Comparison of ENCODE assay signal across 8 cellular contexts in genomic region chr12:116559330-116560080, GRCh38. TPM values are rescaled to one million over a fixed set of nuclear protein-coding genes. Genes with fewer than 3 reads are reported as not detected.
A peak's percentile ranks its signal among the peaks of the same experiment; 100 is the strongest.
DNase-seq lines count a peak whose midpoint lies in the region; ATAC-seq, FAIRE-seq and TF ChIP-seq lines count a peak whose summit lies in the region.

Gene MAP1LC3B2 (plus strand): TSS chr12:116559381. CDS start chr12:116575943, 16,562 bp downstream.

- peak within 1 kb of the TSS; percentile 15 for H3K4me3 ChIP-seq in upper lobe of right lung

- no peaks in the 10 kb centered on the region for H3K36me3 ChIP-seq in upper lobe of right lung

- FAIRE-seq in RCC 7860 (lab: Jason Lieb, UNC) = peak; percentile 76

- H3K27ac ChIP-seq in upper lobe of right lung = peak within 1 kb of the TSS; percentile 63

- no peak for TF ChIP-seq CTCF in upper lobe of right lung (IDR thresholded peaks at IDR 0.05)

- H3K4me1 ChIP-seq in upper lobe of right lung = peaks cover 10% of the 10 kb centered on the region

- no peaks in the 10 kb centered on the region for H3K27me3 ChIP-seq in upper lobe of right lung

- no peaks in the 10 kb centered on the region for H3K9me3 ChIP-seq in upper lobe of right lung

- intact Hi-C loops in upper lobe of right lung (cut with DNase I) = no loop called here

- ATAC-seq in GM18861 (IDR thresholded peaks at IDR 0.05; ENCODE audit: unreplicated experiment) (peak; percentile 70), HG02981 (IDR thresholded peaks at IDR 0.05; ENCODE audit: unreplicated experiment) (peak; percentile 82), upper lobe of right lung (peak; percentile 92)

- peak; percentile 92 for DNase-seq in RCC 7860 (ENCODE audit: low spot score)
- peak; percentile 52 for DNase-seq in activated T-helper 9 cell treated with anti-CD3 and anti-CD28 coated beads, Interleukin-2, amount 50 U/mL, for 16 hours (ENCODE audit: low read depth)
- peak; percentile 89 for DNase-seq in glomerular visceral epithelial cell (ENCODE audit: extremely low spot score)
- peak; percentile 86 for DNase-seq in pons (ENCODE audit: low spot score)
- DNase-seq in upper lobe of right lung = peak; percentile 81
- DNase-seq in GOT3 (lab: John Stamatoyannopoulos, UW) = no peak

RNA-seq across cellular contexts. Expression of gene MAP1LC3B2, which starts in this region (rescaled TPM):
- not detected for total RNA-seq in upper lobe of right lung

Comparison
In these comparisons a context has a peak if more than half of its experiments do, and no peak if none do; other contexts are left out.
1. Peak in DNase-seq, ATAC-seq, H3K4me3 ChIP-seq and H3K27ac ChIP-seq in upper lobe of right lung; RNA of the gene not detected or under 1 TPM.